ENCODE assay signal across 1 cellular context in genomic region chr19:56567274-56568120, GRCh38.
A peak's percentile ranks its signal among the peaks of the same experiment; 100 is the strongest.
TF ChIP-seq lines count a peak whose summit lies in the region.

TSS of gene ZNF470 (plus strand) at chr19:56567468. CDS start at chr19:56570312, 2,844 bp downstream.

TF ChIP-seq in HEK293, 187 proteins besides CTCF, POLR2A, EP300 and RAD21 (continued from another document and continues in another):
- TF ChIP-seq ZNF2 (tag by site-specific recombination; IDR thresholded peaks at IDR 0.05): 0 out of 2 replicates have a peak, but pooled peaks have one; percentile 19
- no peak for TF ChIP-seq ZNF449 (tag by site-specific recombination; IDR thresholded peaks at IDR 0.05)
- TF ChIP-seq ZNF549 (tag by site-specific recombination; IDR thresholded peaks at IDR 0.05): peak; percentile 81
- TF ChIP-seq OSR2 (tag by site-specific recombination; IDR thresholded peaks at IDR 0.05): no peak
- TF ChIP-seq ZNF548 (tag by site-specific recombination; IDR thresholded peaks at IDR 0.05): no peak
- no peak for TF ChIP-seq ZNF654 (tag by site-specific recombination; IDR thresholded peaks at IDR 0.05; ENCODE audit: low read depth)
- TF ChIP-seq ZBTB8A (tag by site-specific recombination; IDR thresholded peaks at IDR 0.05): peak; percentile 65
- TF ChIP-seq GLI4 (tag by site-specific recombination; IDR thresholded peaks at IDR 0.05): 0 out of 2 replicates have a peak, but pooled peaks have one; percentile 52
- TF ChIP-seq EGR2 (tag by site-specific recombination; IDR thresholded peaks at IDR 0.05; ENCODE audit: low read depth): peak; percentile 86
- peak; percentile 45; the same call in 1 of the 2 replicates for TF ChIP-seq BCL11B (tag by site-specific recombination; IDR thresholded peaks at IDR 0.05; ENCODE audit: low read depth)
- peak; percentile 93 for TF ChIP-seq SP2 (tag by site-specific recombination; IDR thresholded peaks at IDR 0.05)
- TF ChIP-seq ZNF202 (tag by site-specific recombination; IDR thresholded peaks at IDR 0.05; ENCODE audit: borderline replicate concordance): no peak
- TF ChIP-seq ZNF239 (tag by site-specific recombination; IDR thresholded peaks at IDR 0.05): no peak
- peak; percentile 60; the same call in 1 of the 2 replicates for TF ChIP-seq ZNF692 (tag by site-specific recombination; IDR thresholded peaks at IDR 0.05)
- TF ChIP-seq ZNF133 (tag by site-specific recombination; IDR thresholded peaks at IDR 0.05): peak; percentile 58; the same call in 1 of the 2 replicates
- TF ChIP-seq ZNF335 (tag by site-specific recombination; conservative IDR thresholded peaks at IDR 0.05): peak; percentile 98
- TF ChIP-seq ZBTB26 (tag by site-specific recombination; optimal IDR thresholded peaks at IDR 0.05): peak; percentile 99
- no peak for TF ChIP-seq ZNF221 (tag by site-specific recombination; IDR thresholded peaks at IDR 0.05; ENCODE audit: borderline replicate concordance)
- peak; percentile 89 for TF ChIP-seq ZBTB20 (tag by site-specific recombination; IDR thresholded peaks at IDR 0.05)
- peak; percentile 7; the same call in 1 of the 2 replicates for TF ChIP-seq ZNF530 (tag by site-specific recombination; IDR thresholded peaks at IDR 0.05; ENCODE audit: low read depth)
- no peak for TF ChIP-seq ZSCAN18 (tag by site-specific recombination; IDR thresholded peaks at IDR 0.05)
- peak; percentile 96 for TF ChIP-seq ZFHX2 (tag by site-specific recombination; conservative IDR thresholded peaks at IDR 0.05)
- no peak for TF ChIP-seq ZNF624 (tag by site-specific recombination; IDR thresholded peaks at IDR 0.05)
- TF ChIP-seq ZNF843 (tag by site-specific recombination; IDR thresholded peaks at IDR 0.05): no peak
- no peak for TF ChIP-seq ZNF639 (tag by site-specific recombination; IDR thresholded peaks at IDR 0.05)
- TF ChIP-seq ELK4 (IDR thresholded peaks at IDR 0.05; ENCODE audit: borderline replicate concordance, low read depth, low read length): peak; percentile 46; the same call in 1 of the 2 replicates
- peak; percentile 55; the same call in 1 of the 2 replicates for TF ChIP-seq HIC1 (tag by site-specific recombination; IDR thresholded peaks at IDR 0.05)
- no peak for TF ChIP-seq ZNF324 (tag by site-specific recombination; IDR thresholded peaks at IDR 0.05)
- TF ChIP-seq ZNF600 (tag by site-specific recombination; IDR thresholded peaks at IDR 0.05): peak; percentile 73
- peak; percentile 71; the same call in 1 of the 2 replicates for TF ChIP-seq GLIS2 (tag by site-specific recombination; IDR thresholded peaks at IDR 0.05)
- peak; percentile 84 for TF ChIP-seq ZBTB11 (tag by site-specific recombination; conservative IDR thresholded peaks at IDR 0.05; ENCODE audit: low read depth)
- no peak for TF ChIP-seq ZNF544 (tag by site-specific recombination; IDR thresholded peaks at IDR 0.05)
- TF ChIP-seq ZNF473 (tag by site-specific recombination; IDR thresholded peaks at IDR 0.05): no peak
- no peak for TF ChIP-seq TSHZ1 (tag by site-specific recombination; IDR thresholded peaks at IDR 0.05; ENCODE audit: borderline replicate concordance)
- no peak for TF ChIP-seq ZFP3 (tag by site-specific recombination; IDR thresholded peaks at IDR 0.05; ENCODE audit: low read depth)
- peak; percentile 92 for TF ChIP-seq PRDM10 (tag by site-specific recombination; IDR thresholded peaks at IDR 0.05)
